ENCODE assay signal across 24 cellular contexts in genomic region chr3:4509043-4509442, GRCh38.
"Had no signal": no experiment of that assay in that cellular context is flagged by ENCODE, and none has a peak within 500 bp of the region (broad histone marks: within the 10 kb centered on the region; RNA-seq: fewer than 3 reads in every experiment).

No MANE protein-coding gene starts in this region.

- H3K27me3 Mint-ChIP-seq: activated naive CD4-positive, alpha-beta T cell treated with anti-CD3 and anti-CD28 coated beads, Interleukin-2, amount 10 ng/mL, durations not matched to agents 7 days and 5 days; stimulated activated naive CD8-positive, alpha-beta T cell treated with anti-CD3 and anti-CD28 coated beads, Interleukin-15, amount 100 ng/mL, for 72 hours had no signal

- H2AFZ ChIP-seq: parathyroid adenoma had no signal

- H3K27me3 ChIP-seq: breast epithelium, esophagus squamous epithelium, right atrium auricular region, tibial artery, upper lobe of right lung had no signal

- H3K4me3 ChIP-seq: breast epithelium, esophagus squamous epithelium, left ventricle myocardium inferior, lung, mucosa of descending colon, right atrium auricular region, tibial artery, upper lobe of right lung had no signal

- H3K9me3 ChIP-seq: breast epithelium, esophagus squamous epithelium, left ventricle myocardium inferior, mucosa of descending colon, right atrium auricular region, tibial artery, upper lobe of right lung had no signal

- DNase-seq: activated CD4-positive, alpha-beta T cell treated with anti-CD3 and anti-CD28 coated beads for 4 hours; activated CD4-positive, alpha-beta T cell treated with anti-CD3 and anti-CD28 coated beads, Interleukin-2, amount 50 U/mL, for 4 hours; activated gamma-delta T cell; activated naive CD4-positive, alpha-beta T cell treated with anti-CD3 and anti-CD28 coated beads, Interleukin-2, amount 10 ng/mL, durations not matched to agents 7 days and 5 days; activated T-cell treated with anti-CD3 and anti-CD28 coated beads for 4 hours; central memory CD4-positive, alpha-beta T cell; dermis blood vessel endothelial cell; effector CD4-positive, alpha-beta T cell; esophagus squamous epithelium; foreskin melanocyte; left ventricle myocardium inferior; mucosa of descending colon; nucleus accumbens; stimulated activated CD4-positive, alpha-beta T cell treated with anti-CD3 and anti-CD28 coated beads, Interleukin-15, amount 100 ng/mL, for 24 hours; stimulated activated naive CD8-positive, alpha-beta T cell treated with anti-CD3 and anti-CD28 coated beads, Interleukin-15, amount 100 ng/mL, for 72 hours; substantia nigra; tibial artery; upper lobe of right lung had no signal

- H3K27ac Mint-ChIP-seq: activated naive CD4-positive, alpha-beta T cell treated with anti-CD3 and anti-CD28 coated beads, Interleukin-2, amount 10 ng/mL, durations not matched to agents 7 days and 5 days had no signal

- H3K4me3 Mint-ChIP-seq: activated naive CD4-positive, alpha-beta T cell treated with anti-CD3 and anti-CD28 coated beads, Interleukin-2, amount 10 ng/mL, durations not matched to agents 7 days and 5 days; stimulated activated naive CD8-positive, alpha-beta T cell treated with anti-CD3 and anti-CD28 coated beads, Interleukin-15, amount 100 ng/mL, for 72 hours had no signal

- H3K36me3 ChIP-seq: breast epithelium, esophagus squamous epithelium, left ventricle myocardium inferior, right atrium auricular region, tibial artery, upper lobe of right lung had no signal

- ATAC-seq: mucosa of descending colon; stimulated activated naive CD8-positive, alpha-beta T cell treated with anti-CD3 and anti-CD28 coated beads, Interleukin-15, amount 100 ng/mL, for 72 hours; upper lobe of right lung had no signal

- FAIRE-seq: endometrium had no signal

- H3K27ac ChIP-seq: breast epithelium, epithelial cell of prostate, esophagus squamous epithelium, left ventricle myocardium inferior, parathyroid adenoma, right atrium auricular region, tibial artery, upper lobe of right lung had no signal

- H3K9ac ChIP-seq: parathyroid adenoma had no signal

- H3K9me3 Mint-ChIP-seq: activated naive CD4-positive, alpha-beta T cell treated with anti-CD3 and anti-CD28 coated beads, Interleukin-2, amount 10 ng/mL, durations not matched to agents 7 days and 5 days; stimulated activated naive CD8-positive, alpha-beta T cell treated with anti-CD3 and anti-CD28 coated beads, Interleukin-15, amount 100 ng/mL, for 72 hours had no signal
